Comparison of ENCODE assay signal across 8 cellular contexts in genomic region chr9:33161011-33161588, GRCh38. TPM values are rescaled to one million over a fixed set of nuclear protein-coding genes. Genes with fewer than 3 reads are reported as not detected.
DNase-seq lines count a peak whose midpoint lies in the region; ATAC-seq and TF ChIP-seq lines count a peak whose summit lies in the region.

No MANE protein-coding gene starts in this region.

- H3K4me1 ChIP-seq in cardiac muscle cell (ENCODE audit: low read depth), result peaks cover 82% of the 10 kb centered on the region

- no peak overlapping the region for H3K4me3 ChIP-seq in cardiac muscle cell

- H3K27me3 ChIP-seq in cardiac muscle cell, result no peaks in the 10 kb centered on the region

- H3K36me3 ChIP-seq in cardiac muscle cell, result no peaks in the 10 kb centered on the region

- DNase-seq in SIG-M5 treated with dmso at 0.1 percent for 504 hours (lab: John Stamatoyannopoulos, UW; ENCODE audit: unreplicated experiment), result peak; percentile 39
- no peak for DNase-seq in SIG-M5 (lab: John Stamatoyannopoulos, UW)
- peak; percentile 87 for DNase-seq in NCI-H226
- DNase-seq in activated gamma-delta T cell treated with Interleukin-2 at 50 U/mL for 16 hours, result peak; percentile 54
- DNase-seq in cardiac muscle cell (ENCODE audit: low read depth in 1 of 2, low spot score in 1 of 2), result peak in 1 of 2 donors; percentile 96
- DNase-seq in sciatic nerve (ENCODE audit: low spot score), result peak; percentile 64

- no peak for TF ChIP-seq CTCF in cardiac muscle cell (IDR thresholded peaks at IDR 0.05; ENCODE audit: low read depth, low read length)

- ATAC-seq in sciatic nerve, result peak; percentile 14
- ATAC-seq in HG02938 (IDR thresholded peaks at IDR 0.05; ENCODE audit: unreplicated experiment), result no peak
- ATAC-seq in GM21723 (IDR thresholded peaks at IDR 0.05; ENCODE audit: unreplicated experiment), result no peak

- no peaks in the 10 kb centered on the region for H3K9me3 ChIP-seq in cardiac muscle cell (ENCODE audit: low read depth)

- H3K27ac ChIP-seq in cardiac muscle cell, result peak overlapping the region; percentile 27

- intact Hi-C loops in sciatic nerve (cut with DNase I), result loop anchor here (10.0 kb wide), 1 partner anchor 56 kb away; no protein-coding TSS in a partner anchor

RNA-seq across cellular contexts. Expression of gene B4GALT1, which starts 6.0 kb away (rescaled TPM):
- total RNA-seq in cardiac muscle cell, result 24.8 and 33.6 TPM in 2 replicates
- 22.1 and 30.0 TPM in 2 replicates for polyA plus RNA-seq in cardiac muscle cell
- total RNA-seq in sciatic nerve, result 85.3 TPM
